ENCODE assay signal across 23 cellular contexts in genomic region chr1:48207536-48208075, GRCh38. TPM values are rescaled to one million over a fixed set of nuclear protein-coding genes. Genes with fewer than 3 reads are reported as not detected.
"Had no signal": no experiment of that assay in that cellular context is flagged by ENCODE, and none has a peak within 500 bp of the region (broad histone marks: within the 10 kb centered on the region; RNA-seq: fewer than 3 reads in every experiment).

No MANE protein-coding gene starts in this region.

- DNase-seq: cerebellar nuclear complex; effector memory CD8-positive, alpha-beta T cell; heart right ventricle; hypothalamus; left cardiac atrium; left ventricle myocardium inferior; lower lobe of right lung; mesenchymal stem cell; naive B cell; ovary; right cardiac atrium; stimulated activated CD4-positive, alpha-beta T cell treated with anti-CD3 and anti-CD28 coated beads, Interleukin-2, amount 100 ng/mL, for 48 hours; stimulated activated CD8-positive, alpha-beta memory T cell treated with anti-CD3 and anti-CD28 coated beads, Interleukin-4, amount 100 ng/mL, for 48 hours; stimulated activated naive B cell treated with anti-CD40 and anti-IgM and Interleukin-4, amounts not matched to agents 10 μg/mL and 1 μg/mL and 100 μg/mL, for 72 hours; thyroid gland; uterus had no signal

- H3K4me1 Mint-ChIP-seq: naive B cell; stimulated activated naive B cell treated with anti-CD40 and anti-IgM and Interleukin-4, amounts not matched to agents 10 μg/mL and 1 μg/mL and 100 μg/mL, for 72 hours had no signal

- H3K27ac ChIP-seq: heart right ventricle, left ventricle myocardium inferior, lower lobe of right lung, ovary, thyroid gland, uterus had no signal

- H3K27me3 ChIP-seq: heart right ventricle, ovary, thyroid gland, uterus had no signal

- H3K4me3 Mint-ChIP-seq: dendritic cell treated with granulocyte-macrophage colony-stimulating factor and Interleukin-4, amounts not matched to agents 40 ng/mL and 50 ng/mL, for 4 days; effector memory CD8-positive, alpha-beta T cell; naive B cell; stimulated activated naive B cell treated with anti-CD40 and anti-IgM and Interleukin-4, amounts not matched to agents 10 μg/mL and 1 μg/mL and 100 μg/mL, for 72 hours; type B pancreatic cell had no signal

- H3K36me3 ChIP-seq: heart right ventricle, left ventricle myocardium inferior, lower lobe of right lung, ovary, thyroid gland, uterus had no signal

- H3K4me2 ChIP-seq: smooth muscle cell had no signal

- H3K9me3 Mint-ChIP-seq: dendritic cell treated with granulocyte-macrophage colony-stimulating factor and Interleukin-4, amounts not matched to agents 40 ng/mL and 50 ng/mL, for 4 days; effector memory CD8-positive, alpha-beta T cell; naive B cell; stimulated activated naive B cell treated with anti-CD40 and anti-IgM and Interleukin-4, amounts not matched to agents 10 μg/mL and 1 μg/mL and 100 μg/mL, for 72 hours; type B pancreatic cell had no signal

- H3K4me1 ChIP-seq: heart right ventricle, left ventricle myocardium inferior, lower lobe of right lung, thyroid gland, uterus had no signal

- H3K36me3 Mint-ChIP-seq: naive B cell; stimulated activated naive B cell treated with anti-CD40 and anti-IgM and Interleukin-4, amounts not matched to agents 10 μg/mL and 1 μg/mL and 100 μg/mL, for 72 hours; type B pancreatic cell had no signal

- H3K27ac Mint-ChIP-seq: dendritic cell treated with granulocyte-macrophage colony-stimulating factor and Interleukin-4, amounts not matched to agents 40 ng/mL and 50 ng/mL, for 4 days; effector memory CD8-positive, alpha-beta T cell; naive B cell; stimulated activated naive B cell treated with anti-CD40 and anti-IgM and Interleukin-4, amounts not matched to agents 10 μg/mL and 1 μg/mL and 100 μg/mL, for 72 hours; type B pancreatic cell had no signal

- H3K4me3 ChIP-seq: heart right ventricle, left ventricle myocardium inferior, lower lobe of right lung, ovary, smooth muscle cell, thyroid gland, uterus had no signal

- H3K9me3 ChIP-seq: heart right ventricle, left ventricle myocardium inferior, lower lobe of right lung, ovary, thyroid gland, uterus had no signal

RNA-seq across cellular contexts. Expression of gene SLC5A9, which starts 14.9 kb away (rescaled TPM):
- total RNA-seq: epithelial cell of proximal tubule, frontal cortex, thyroid gland had no signal
- polyA plus RNA-seq: keratinocyte, neural cell, smooth muscle cell had no signal
